In genomic region chr11:19955660-19956059, GRCh38 we compare ENCODE assay signal across 34 cellular contexts.
DNase-seq lines count a peak whose midpoint lies in the region; ATAC-seq and TF ChIP-seq lines count a peak whose summit lies in the region.
"Had no signal": no experiment of that assay in that cellular context is flagged by ENCODE, and none has a peak within 500 bp of the region (broad histone marks: within the 10 kb centered on the region; RNA-seq: fewer than 3 reads in every experiment).

No MANE protein-coding gene starts in this region.

- intact Hi-C loops in MCF 10A (cut with micrococcal nuclease) = no loop called here
- intact Hi-C loops in mammary epithelial cell (cut with micrococcal nuclease) = loop anchor here (2.0 kb wide), 1 partner anchor 23 kb away; no protein-coding TSS in a partner anchor
- intact Hi-C loops in left ventricle myocardium inferior (cut with micrococcal nuclease) = no loop called here

- TF ChIP-seq CTCF in MCF 10A (IDR thresholded peaks at IDR 0.05; ENCODE audit: unreplicated experiment) (no peak), mammary epithelial cell (conservative IDR thresholded peaks at IDR 0.05 in 1 of 2, IDR thresholded peaks at IDR 0.05 in 1 of 2; ENCODE audit: extremely low read depth in 1 of 2, insufficient read depth in 1 of 2, low read depth in 1 of 2, low read length in 2 of 2) (no peak), left ventricle myocardium inferior (IDR thresholded peaks at IDR 0.05; ENCODE audit: borderline replicate concordance) (no peak), thoracic aorta (IDR thresholded peaks at IDR 0.05) (no peak)

- no peaks in the 10 kb centered on the region for H3K36me3 ChIP-seq in mammary epithelial cell (ENCODE audit: insufficient read depth, low read length)
- no peaks in the 10 kb centered on the region for H3K36me3 ChIP-seq in left ventricle myocardium inferior
- no peaks in the 10 kb centered on the region for H3K36me3 ChIP-seq in thoracic aorta
- no peaks in the 10 kb centered on the region for H3K36me3 ChIP-seq in CD8-positive, alpha-beta memory T cell (ENCODE audit: insufficient read depth, low read length)
- H3K36me3 ChIP-seq: gastrocnemius medialis, prostate gland, upper lobe of right lung had no signal

- no peak overlapping the region for H3K4me3 ChIP-seq in mammary epithelial cell (replicated peaks in 1 of 3; ENCODE audit: insufficient read depth in 1 of 3, low read depth in 2 of 3, low read length in 3 of 3)
- H3K4me3 ChIP-seq in left ventricle myocardium inferior = no peak overlapping the region
- H3K4me3 ChIP-seq in thoracic aorta = no peak overlapping the region
- no peak overlapping the region for H3K4me3 ChIP-seq in CD8-positive, alpha-beta memory T cell (ENCODE audit: low read length)
- H3K4me3 ChIP-seq: esophagus squamous epithelium, gastrocnemius medialis, hepatocyte, prostate gland, SJCRH30, upper lobe of right lung had no signal

- peaks cover 24% of the 10 kb centered on the region for H3K36me3 Mint-ChIP-seq in MCF 10A (ENCODE audit: insufficient read depth, unreplicated experiment)
- H3K36me3 Mint-ChIP-seq in CD8-positive, alpha-beta memory T cell = no peaks in the 10 kb centered on the region
- H3K36me3 Mint-ChIP-seq: CD4-positive, CD25-positive, alpha-beta regulatory T cell; stimulated activated memory B cell treated with anti-CD40 and anti-IgM and Interleukin-4, amounts not matched to agents 10 μg/mL and 1 μg/mL and 100 μg/mL, for 72 hours; T-cell had no signal

- CTCF ChIA-PET in MCF 10A (lab: Yijun Ruan, JAX) (interaction anchor here (0.6 to 1.5 kb wide), 5 partner anchors 11 to 173 kb away, joined by 3 to 4 read pairs (median 3); no protein-coding TSS in a partner anchor), mammary epithelial cell (lab: Charles Lee; ENCODE audit: low non-redundant PET) (no interaction called here)
- CTCF ChIA-PET in CD8-positive, alpha-beta memory T cell (lab: Charles Lee) = no interaction called here

- H3K9ac ChIP-seq in mammary epithelial cell (ENCODE audit: insufficient read depth, low read length) = no peak overlapping the region

- POLR2A ChIA-PET in MCF 10A (lab: Yijun Ruan, JAX) = interaction anchor here (0.6 to 1.9 kb wide), 8 partner anchors 24 to 136 kb away, joined by 3 to 7 read pairs (median 4); no protein-coding TSS in a partner anchor
- POLR2A ChIA-PET in CD8-positive, alpha-beta memory T cell (lab: Charles Lee) = no interaction called here

- H3K79me2 ChIP-seq in mammary epithelial cell (ENCODE audit: insufficient read depth, low read length) = no peaks in the 10 kb centered on the region
- H3K79me2 ChIP-seq: hepatocyte had no signal

- H3K4me1 ChIP-seq in mammary epithelial cell (ENCODE audit: insufficient read depth, low read length) (peaks cover 29% of the 10 kb centered on the region), left ventricle myocardium inferior (peaks cover 65% of the 10 kb centered on the region), thoracic aorta (ENCODE audit: control insufficient read depth in 1 of 2, low read depth in 2 of 2) (peaks cover 42 to 96% of the 10 kb centered on the region in 2 donors)
- H3K4me1 ChIP-seq in CD8-positive, alpha-beta memory T cell (ENCODE audit: insufficient read depth, low read length) = no peaks in the 10 kb centered on the region
- H3K4me1 ChIP-seq: prostate gland had no signal

- dilution Hi-C loops in mammary epithelial cell (cut with HindIII; ENCODE audit: low sequenced_read_pairs) = no loop called here

- no peak overlapping the region for H3K4me3 Mint-ChIP-seq in MCF 10A (ENCODE audit: unreplicated experiment)
- H3K4me3 Mint-ChIP-seq in CD8-positive, alpha-beta memory T cell = no peak overlapping the region
- H3K4me3 Mint-ChIP-seq: activated naive CD8-positive, alpha-beta T cell treated with anti-CD3 and anti-CD28 coated beads, Interleukin-2, amount 50 U/mL, for 24 hours; CD4-positive, CD25-positive, alpha-beta regulatory T cell; stimulated activated memory B cell treated with anti-CD40 and anti-IgM and Interleukin-4, amounts not matched to agents 10 μg/mL and 1 μg/mL and 100 μg/mL, for 72 hours; T-cell had no signal

- H3K9me3 ChIP-seq in mammary epithelial cell (replicated peaks; ENCODE audit: insufficient read depth, low read length) (no peaks in the 10 kb centered on the region), left ventricle myocardium inferior (replicated peaks) (no peaks in the 10 kb centered on the region), thoracic aorta (no peaks in the 10 kb centered on the region)
- no peaks in the 10 kb centered on the region for H3K9me3 ChIP-seq in CD8-positive, alpha-beta memory T cell (ENCODE audit: low read length)
- H3K9me3 ChIP-seq: esophagus squamous epithelium, gastrocnemius medialis, neutrophil, prostate gland, SJCRH30, upper lobe of right lung had no signal

- BruUV-seq in MCF 10A (replicated peaks; lab: Mats Ljungman, UMichigan) (no TSS peak), mammary epithelial cell (replicated peaks; lab: Mats Ljungman, UMichigan) (no TSS peak)

- no peaks in the 10 kb centered on the region for H4K20me1 ChIP-seq in mammary epithelial cell (ENCODE audit: insufficient read depth, low read length)

- no peaks in the 10 kb centered on the region for H3K9me3 Mint-ChIP-seq in MCF 10A (ENCODE audit: unreplicated experiment)
- H3K9me3 Mint-ChIP-seq in CD8-positive, alpha-beta memory T cell = no peaks in the 10 kb centered on the region
- H3K9me3 Mint-ChIP-seq: activated naive CD8-positive, alpha-beta T cell treated with anti-CD3 and anti-CD28 coated beads, Interleukin-2, amount 50 U/mL, for 24 hours; stimulated activated memory B cell treated with anti-CD40 and anti-IgM and Interleukin-4, amounts not matched to agents 10 μg/mL and 1 μg/mL and 100 μg/mL, for 72 hours; T-cell had no signal

- H3K27ac Mint-ChIP-seq in MCF 10A (ENCODE audit: low read depth, unreplicated experiment) = peak overlapping the region; percentile 61
- H3K27ac Mint-ChIP-seq in CD8-positive, alpha-beta memory T cell = no peak overlapping the region
- H3K27ac Mint-ChIP-seq: activated naive CD8-positive, alpha-beta T cell treated with anti-CD3 and anti-CD28 coated beads, Interleukin-2, amount 50 U/mL, for 24 hours; stimulated activated memory B cell treated with anti-CD40 and anti-IgM and Interleukin-4, amounts not matched to agents 10 μg/mL and 1 μg/mL and 100 μg/mL, for 72 hours; T-cell had no signal

- in situ Hi-C loops in mammary epithelial cell (cut with MboI; ENCODE audit: low sequenced_read_pairs in 2 of 2) = loop anchor here in 1 of 2 donors (5.0 kb wide), 1 partner anchor 172 kb away; no protein-coding TSS in a partner anchor

- H3K27me3 Mint-ChIP-seq in MCF 10A (ENCODE audit: insufficient read depth, unreplicated experiment) = no peaks in the 10 kb centered on the region
- H3K27me3 Mint-ChIP-seq in CD8-positive, alpha-beta memory T cell = peaks cover 2 to 23% of the 10 kb centered on the region in 2 donors

- no peak overlapping the region for H3K27ac ChIP-seq in mammary epithelial cell (ENCODE audit: insufficient read depth, low read depth, low read length)
- H3K27ac ChIP-seq in left ventricle myocardium inferior (replicated peaks) = peak overlapping the region; percentile 35
- H3K27ac ChIP-seq in thoracic aorta = peak overlapping the region; percentile 7 to 22
- H3K27ac ChIP-seq in CD8-positive, alpha-beta memory T cell (ENCODE audit: low read depth, low read length) = no peak overlapping the region
- H3K27ac ChIP-seq: esophagus squamous epithelium, gastrocnemius medialis, hepatocyte, neutrophil, prostate gland, SJCRH30, upper lobe of right lung had no signal

- H2AFZ ChIP-seq in mammary epithelial cell (ENCODE audit: low read depth, low read length) = no peak overlapping the region
- H2AFZ ChIP-seq: hepatocyte had no signal

- H3K27me3 ChIP-seq in mammary epithelial cell (ENCODE audit: insufficient read depth, low read length) (no peaks in the 10 kb centered on the region), left ventricle myocardium inferior (ENCODE audit: low read depth) (no peaks in the 10 kb centered on the region), thoracic aorta (replicated peaks; ENCODE audit: insufficient read depth) (no peaks in the 10 kb centered on the region)
- H3K27me3 ChIP-seq in CD8-positive, alpha-beta memory T cell (ENCODE audit: insufficient read depth, low read length, poor library complexity, severe bottlenecking) = no peaks in the 10 kb centered on the region
- H3K27me3 ChIP-seq: esophagus squamous epithelium, gastrocnemius medialis, hepatocyte, SJCRH30, upper lobe of right lung had no signal

- H3K4me1 Mint-ChIP-seq in MCF 10A (ENCODE audit: insufficient read depth, unreplicated experiment) = peaks cover 49% of the 10 kb centered on the region
- peaks cover 6 to 11% (median 8%) of the 10 kb centered on the region in 3 donors for H3K4me1 Mint-ChIP-seq in CD8-positive, alpha-beta memory T cell

- WGBS in mammary epithelial cell (ENCODE audit: low coverage, missing lambda C conversion rate) = 76% methylated on average over 7 of the region's 7 CpGs

- no peak overlapping the region for H3K4me2 ChIP-seq in mammary epithelial cell (ENCODE audit: insufficient read depth, low read depth, low read length)
- H3K4me2 ChIP-seq: hepatocyte had no signal

- no peak for ATAC-seq in thoracic aorta (ENCODE audit: insufficient number of reproducible peaks, low FRiP score, low read depth)
- no peak for ATAC-seq in GM18502 (IDR thresholded peaks at IDR 0.05; ENCODE audit: poor library complexity, unreplicated experiment)
- no peak for ATAC-seq in esophagus mucosa
- ATAC-seq: activated CD4-positive, CD25-positive, alpha-beta regulatory T cell treated with anti-CD3 and anti-CD28 coated beads, Interleukin-2, amount 50 U/mL, for 24 hours; activated naive CD8-positive, alpha-beta T cell treated with anti-CD3 and anti-CD28 coated beads, Interleukin-2, amount 50 U/mL, for 24 hours; gastrocnemius medialis; HCT116; stimulated activated memory B cell treated with anti-CD40 and anti-IgM and Interleukin-4, amounts not matched to agents 10 μg/mL and 1 μg/mL and 100 μg/mL, for 72 hours; T-cell; upper lobe of right lung had no signal

- DNase-seq in MCF 10A (ENCODE audit: unreplicated experiment) = no peak
- no peak for DNase-seq in mammary epithelial cell
- DNase-seq in SK-N-DZ (ENCODE audit: low spot score) = peak; percentile 91
- no peak for DNase-seq in left ventricle myocardium inferior
- DNase-seq in thoracic aorta (ENCODE audit: low spot score) = no peak
- DNase-seq in CD8-positive, alpha-beta memory T cell = no peak
- DNase-seq: 8988T; activated CD4-positive, alpha-beta T cell treated with anti-CD3 and anti-CD28 coated beads, Interleukin-2, amount 50 U/mL, for 48 hours; activated naive CD4-positive, alpha-beta T cell; activated naive CD8-positive, alpha-beta T cell treated with anti-CD3 and anti-CD28 coated beads, Interleukin-2, amount 50 U/mL, for 24 hours; CD4-positive, CD25-positive, alpha-beta regulatory T cell; DND-41; esophagus squamous epithelium; gastrocnemius medialis; GF-D8; Karpas-422; left cardiac atrium; MV-4-11; NCI-H1436; NCI-H2081 treated with DMSO at 0.1 percent for 48 hours; NCI-H345; NCI-H774; SJCRH30; stimulated activated CD4-positive, alpha-beta T cell treated with anti-CD3 and anti-CD28 coated beads, Interleukin-15, amount 100 ng/mL, for 24 hours; T-cell; upper lobe of right lung had no signal

Comparison
In these comparisons a context has a peak if more than half of its experiments do, and no peak if none do; other contexts are left out.
1. H3K27ac ChIP-seq: peak in left ventricle myocardium inferior (single experiment) and thoracic aorta (2 of 2); none in mammary epithelial cell (single experiment) and CD8-positive, alpha-beta memory T cell (single experiment).